1 cellular context compared by ENCODE assay signal in genomic region chr12:2890388-2891239, GRCh38.
TF ChIP-seq lines count a peak whose summit lies in the region.

Gene TULP3 (plus strand): TSS chr12:2890891. CDS start chr12:2890948, 57 bp downstream.

TF ChIP-seq in HepG2, 621 proteins besides CTCF, POLR2A, EP300 and RAD21 (continued from another document and continues in another):
- TF ChIP-seq ZNF484 (CRISPR knock-in tag; IDR thresholded peaks at IDR 0.05; ENCODE audit: borderline replicate concordance, low read depth) (no peak), ZNF740 (CRISPR knock-in tag; IDR thresholded peaks at IDR 0.05) (no peak), ZFAT (CRISPR knock-in tag; conservative IDR thresholded peaks at IDR 0.05) (no peak), PHF21A (CRISPR knock-in tag; IDR thresholded peaks at IDR 0.05) (peak; percentile 28; the same call in 1 of the 2 replicates), ZNF383 (CRISPR knock-in tag; IDR thresholded peaks at IDR 0.05; ENCODE audit: borderline replicate concordance) (no peak), ZNF589 (CRISPR knock-in tag; conservative IDR thresholded peaks at IDR 0.05) (0 out of 2 replicates have a peak, but pooled peaks have one; percentile 88), ARID3A (IDR thresholded peaks at IDR 0.05; ENCODE audit: low read depth, low read length) (no peak), ZBTB25 (CRISPR knock-in tag; IDR thresholded peaks at IDR 0.05) (0 out of 2 replicates have a peak, but pooled peaks have one; percentile 48), MAZ (IDR thresholded peaks at IDR 0.05; ENCODE audit: borderline replicate concordance, low read depth, low read length) (peak; percentile 52), MAZ (CRISPR knock-in tag; IDR thresholded peaks at IDR 0.05; ENCODE audit: low read depth) (peak; percentile 83), ARNTL (CRISPR knock-in tag; IDR thresholded peaks at IDR 0.05) (no peak), NBN (conservative IDR thresholded peaks at IDR 0.05) (no peak), ZNF276 (CRISPR knock-in tag; IDR thresholded peaks at IDR 0.05; ENCODE audit: low read depth) (peak; percentile 80; the same call in 1 of the 2 replicates), PRMT3 (CRISPR knock-in tag; IDR thresholded peaks at IDR 0.05; ENCODE audit: borderline replicate concordance, low read depth) (no peak), ZNF256 (CRISPR knock-in tag; conservative IDR thresholded peaks at IDR 0.05) (no peak), THRA (CRISPR knock-in tag; IDR thresholded peaks at IDR 0.05; ENCODE audit: borderline replicate concordance) (peak; percentile 26; the same call in 1 of the 2 replicates), ZBTB1 (CRISPR knock-in tag; IDR thresholded peaks at IDR 0.05; ENCODE audit: borderline replicate concordance) (no peak), TEAD3 (CRISPR knock-in tag; optimal IDR thresholded peaks at IDR 0.05; ENCODE audit: borderline replicate concordance) (peak; percentile 79), ZNF496 (CRISPR knock-in tag; IDR thresholded peaks at IDR 0.05; ENCODE audit: insufficient replicate concordance) (no peak), HNF1B (CRISPR knock-in tag; IDR thresholded peaks at IDR 0.05) (peak; percentile 67), ZBTB44 (CRISPR knock-in tag; IDR thresholded peaks at IDR 0.05) (no peak), ZNF780A (CRISPR knock-in tag; IDR thresholded peaks at IDR 0.05) (peak; percentile 65; the same call in 1 of the 2 replicates), MED1 (CRISPR knock-in tag; IDR thresholded peaks at IDR 0.05) (peak; percentile 68), ZMYM4 (CRISPR knock-in tag; IDR thresholded peaks at IDR 0.05) (peak; percentile 87), IKZF4 (CRISPR knock-in tag; IDR thresholded peaks at IDR 0.05; ENCODE audit: borderline replicate concordance, low read depth, not compliant biosample characterization) (peak; percentile 79), CENPBD1 (CRISPR knock-in tag; IDR thresholded peaks at IDR 0.05; ENCODE audit: borderline replicate concordance, low read depth) (no peak; the same call in 1 of the 2 replicates), FIP1L1 (IDR thresholded peaks at IDR 0.05; ENCODE audit: borderline replicate concordance, insufficient read depth, low read depth, low read length) (no peak), PATZ1 (CRISPR knock-in tag; IDR thresholded peaks at IDR 0.05) (peak; percentile 87), ZNF354B (CRISPR knock-in tag; IDR thresholded peaks at IDR 0.05) (peak; percentile 67; the same call in 1 of the 2 replicates), RFXANK (CRISPR knock-in tag; IDR thresholded peaks at IDR 0.05) (peak; percentile 61; the same call in 1 of the 2 replicates), SATB2 (CRISPR knock-in tag; IDR thresholded peaks at IDR 0.05) (0 out of 2 replicates have a peak, but pooled peaks have one; percentile 37), ZNF766 (CRISPR knock-in tag; IDR thresholded peaks at IDR 0.05; ENCODE audit: borderline replicate concordance) (peak; percentile 24; the same call in 1 of the 2 replicates), RBFOX2 (IDR thresholded peaks at IDR 0.05; ENCODE audit: low read depth, low read length) (peak; percentile 89), ZNF180 (CRISPR knock-in tag; IDR thresholded peaks at IDR 0.05; ENCODE audit: borderline replicate concordance, low read depth) (no peak), CEBPZ (IDR thresholded peaks at IDR 0.05; ENCODE audit: low read length) (no peak), FUBP1 (CRISPR knock-in tag; IDR thresholded peaks at IDR 0.05; ENCODE audit: borderline replicate concordance) (no peak), GTF3A (CRISPR knock-in tag; conservative IDR thresholded peaks at IDR 0.05) (no peak), ZNF335 (CRISPR knock-in tag; IDR thresholded peaks at IDR 0.05) (no peak; the same call in 1 of the 2 replicates), IKZF1 (IDR thresholded peaks at IDR 0.05) (no peak), ZNF577 (CRISPR knock-in tag; IDR thresholded peaks at IDR 0.05; ENCODE audit: borderline replicate concordance, low read depth) (no peak)
